14 cellular contexts compared by ENCODE assay signal in genomic region chr10:129786216-129786615, GRCh38.
A peak's percentile ranks its signal among the peaks of the same experiment; 100 is the strongest.
DNase-seq lines count a peak whose midpoint lies in the region; ATAC-seq, FAIRE-seq and TF ChIP-seq lines count a peak whose summit lies in the region.
"Had no signal": no experiment of that assay in that cellular context is flagged by ENCODE, and none has a peak within 500 bp of the region (broad histone marks: within the 10 kb centered on the region; RNA-seq: fewer than 3 reads in every experiment).

No MANE protein-coding gene starts in this region.

- TF ChIP-seq POLR2A in HepG2 (IDR thresholded peaks at IDR 0.05; ENCODE audit: insufficient read depth in 1 of 2, low read depth in 2 of 2, low read length in 2 of 2): no peak
- TF ChIP-seq POLR2A in right lobe of liver (IDR thresholded peaks at IDR 0.05): no peak

- H3K36me3 ChIP-seq in HepG2 (replicated peaks in 1 of 2; ENCODE audit: control insufficient read depth in 1 of 2, insufficient read depth in 2 of 2, low read length in 2 of 2) (no peaks in the 10 kb centered on the region), right lobe of liver (no peaks in the 10 kb centered on the region), endodermal cell (ENCODE audit: control insufficient read depth, insufficient read depth, low read length) (no peaks in the 10 kb centered on the region), osteoblast (ENCODE audit: insufficient read depth, low read length) (no peaks in the 10 kb centered on the region), mucosa of descending colon (ENCODE audit: low read depth) (no peaks in the 10 kb centered on the region)
- H3K36me3 ChIP-seq: HAP-1 had no signal

- in situ Hi-C loops in HepG2 (cut with HindIII; ENCODE audit: extremely low pct_ligation_motif_present, low pct_unique_long_range_greater_than_20kb): no loop called here

- H3K9me3 Mint-ChIP-seq in endodermal cell: peaks cover 9% of the 10 kb centered on the region
- H3K9me3 Mint-ChIP-seq in stimulated activated naive B cell treated with anti-CD40 and anti-IgM and Interleukin-4, amounts not matched to agents 10 μg/mL and 1 μg/mL and 100 μg/mL, for 72 hours: peaks cover 9 to 14% of the 10 kb centered on the region in 2 donors

- WGBS in HepG2 (ENCODE audit: low lambda C conversion rate): 56% methylated on average over 10 of the region's 10 CpGs
- 76% methylated on average over 10 of the region's 10 CpGs for WGBS in right lobe of liver (ENCODE audit: insufficient coverage, low coverage, low lambda C conversion rate, missing lambda C conversion rate)
- 78 to 97% methylated on average over 6 to 10 of the region's 10 CpGs for WGBS in endodermal cell (ENCODE audit: insufficient coverage in 1 of 2, insufficient read length in 1 of 2), 2 experiments

- no peaks in the 10 kb centered on the region for H3K4me1 ChIP-seq in HepG2 (ENCODE audit: insufficient read depth, low read length)
- no peaks in the 10 kb centered on the region for H3K4me1 ChIP-seq in right lobe of liver
- H3K4me1 ChIP-seq in endodermal cell (ENCODE audit: control insufficient read depth, insufficient read depth, low read length): no peaks in the 10 kb centered on the region
- peaks cover 7% of the 10 kb centered on the region for H3K4me1 ChIP-seq in osteoblast (ENCODE audit: insufficient read depth, low read length)
- no peaks in the 10 kb centered on the region for H3K4me1 ChIP-seq in mucosa of descending colon (ENCODE audit: low read depth)
- H3K4me1 ChIP-seq: A549, HAP-1 had no signal

- POLR2A ChIA-PET in HepG2 (lab: Yijun Ruan, JAX): no interaction called here

- peaks cover 9% of the 10 kb centered on the region for H3K36me3 Mint-ChIP-seq in endodermal cell (ENCODE audit: low read depth)
- peaks cover 9% of the 10 kb centered on the region in 2 donors for H3K36me3 Mint-ChIP-seq in stimulated activated naive B cell treated with anti-CD40 and anti-IgM and Interleukin-4, amounts not matched to agents 10 μg/mL and 1 μg/mL and 100 μg/mL, for 72 hours
- H3K36me3 Mint-ChIP-seq: CD14-positive monocyte; CD8-positive, alpha-beta T cell had no signal

- H3K27me3 Mint-ChIP-seq in endodermal cell (ENCODE audit: insufficient read depth): no peaks in the 10 kb centered on the region
- no peaks in the 10 kb centered on the region for H3K27me3 Mint-ChIP-seq in stimulated activated naive B cell treated with anti-CD40 and anti-IgM and Interleukin-4, amounts not matched to agents 10 μg/mL and 1 μg/mL and 100 μg/mL, for 72 hours

- intact Hi-C loops in HepG2 (cut with micrococcal nuclease; ENCODE audit: unreplicated experiment) (no loop called here), right lobe of liver (cut with DNase I) (no loop called here), mucosa of descending colon (cut with DNase I, micrococcal nuclease) (no loop called here)

- H3K9ac ChIP-seq in HepG2 (ENCODE audit: insufficient read depth, low read depth, low read length) (no peak overlapping the region), endodermal cell (ENCODE audit: extremely low read depth, low read length, poor library complexity, severe bottlenecking) (no peak overlapping the region)

- no peaks in the 10 kb centered on the region for H3K27me3 ChIP-seq in HepG2 (ENCODE audit: control insufficient read depth in 1 of 2, insufficient read depth in 2 of 2, low read length in 2 of 2)
- no peaks in the 10 kb centered on the region for H3K27me3 ChIP-seq in right lobe of liver
- no peaks in the 10 kb centered on the region for H3K27me3 ChIP-seq in endodermal cell (ENCODE audit: control insufficient read depth, insufficient read depth, low read length, poor library complexity, severe bottlenecking)
- no peaks in the 10 kb centered on the region for H3K27me3 ChIP-seq in osteoblast (ENCODE audit: insufficient read depth, low read length)

- FAIRE-seq in HepG2 (lab: Jason Lieb, UNC): no peak
- FAIRE-seq: A549, H1 had no signal

- H3K4me3 ChIP-seq in HepG2 (replicated peaks in 1 of 3; ENCODE audit: insufficient read depth in 1 of 3, low read depth in 2 of 3, low read length in 3 of 3) (no peak overlapping the region), right lobe of liver (no peak overlapping the region), endodermal cell (ENCODE audit: low read length) (no peak overlapping the region), osteoblast (ENCODE audit: insufficient read depth, low read length) (no peak overlapping the region), mucosa of descending colon (no peak overlapping the region)
- H3K4me3 ChIP-seq: A549, HAP-1 had no signal

- no peak overlapping the region for H3K27ac Mint-ChIP-seq in endodermal cell
- H3K27ac Mint-ChIP-seq in stimulated activated naive B cell treated with anti-CD40 and anti-IgM and Interleukin-4, amounts not matched to agents 10 μg/mL and 1 μg/mL and 100 μg/mL, for 72 hours: no peak overlapping the region
- H3K27ac Mint-ChIP-seq: CD8-positive, alpha-beta T cell had no signal

- H4K20me1 ChIP-seq in HepG2 (ENCODE audit: insufficient read depth, low read length) (no peaks in the 10 kb centered on the region), osteoblast (ENCODE audit: insufficient read depth, low read length) (no peaks in the 10 kb centered on the region)

- TF ChIP-seq CTCF in HepG2 (CRISPR knock-in tag; IDR thresholded peaks at IDR 0.05): no peak
- no peak for TF ChIP-seq CTCF in right lobe of liver (IDR thresholded peaks at IDR 0.05)
- TF ChIP-seq CTCF in endodermal cell (conservative IDR thresholded peaks at IDR 0.05): peak; percentile 5
- no peak for TF ChIP-seq CTCF in osteoblast (IDR thresholded peaks at IDR 0.05; ENCODE audit: extremely low read depth, low read depth, low read length)
- no peak for TF ChIP-seq CTCF in mucosa of descending colon (IDR thresholded peaks at IDR 0.05)

- no peak for TF ChIP-seq EP300 in HepG2 (IDR thresholded peaks at IDR 0.05; ENCODE audit: low read depth in 2 of 2, low read length in 2 of 2)
- no peak for TF ChIP-seq EP300 in HepG2 (CRISPR knock-in tag; IDR thresholded peaks at IDR 0.05; ENCODE audit: borderline replicate concordance)

- ATAC-seq in HepG2 (peak; percentile 30), right lobe of liver (no peak), mucosa of descending colon (no peak)
- no peak for ATAC-seq in stimulated activated naive B cell treated with anti-CD40 and anti-IgM and Interleukin-4, amounts not matched to agents 10 μg/mL and 1 μg/mL and 100 μg/mL, for 72 hours (replicated peaks)
- ATAC-seq: A549; CD8-positive, alpha-beta T cell had no signal

- H3K27ac ChIP-seq in HepG2 (ENCODE audit: extremely low read length, insufficient read depth, low read length) (no peak overlapping the region), right lobe of liver (no peak overlapping the region), endodermal cell (ENCODE audit: low read depth, low read length) (no peak overlapping the region), osteoblast (ENCODE audit: low read depth, low read length) (no peak overlapping the region)
- H3K27ac ChIP-seq: A549 had no signal

- no peak overlapping the region for H3K4me2 ChIP-seq in HepG2 (ENCODE audit: low read depth, low read length)
- H3K4me2 ChIP-seq in osteoblast (ENCODE audit: insufficient read depth, low read length): no peak overlapping the region
- H3K4me2 ChIP-seq: A549 had no signal

- H3K79me2 ChIP-seq in HepG2 (ENCODE audit: insufficient read depth, low read length) (no peaks in the 10 kb centered on the region), osteoblast (ENCODE audit: insufficient read depth, low read length) (no peaks in the 10 kb centered on the region)

- no peak for TF ChIP-seq RAD21 in HepG2 (CRISPR knock-in tag; IDR thresholded peaks at IDR 0.05)

- peaks cover 6% of the 10 kb centered on the region for H3K4me1 Mint-ChIP-seq in endodermal cell
- H3K4me1 Mint-ChIP-seq in stimulated activated naive B cell treated with anti-CD40 and anti-IgM and Interleukin-4, amounts not matched to agents 10 μg/mL and 1 μg/mL and 100 μg/mL, for 72 hours: no peaks in the 10 kb centered on the region

- no peak overlapping the region for H3K4me3 Mint-ChIP-seq in endodermal cell
- no peak overlapping the region for H3K4me3 Mint-ChIP-seq in stimulated activated naive B cell treated with anti-CD40 and anti-IgM and Interleukin-4, amounts not matched to agents 10 μg/mL and 1 μg/mL and 100 μg/mL, for 72 hours
- H3K4me3 Mint-ChIP-seq: CD14-positive monocyte; CD8-positive, alpha-beta T cell had no signal

- DNase-seq in HepG2 (ENCODE audit: low spot score) (no peak), right lobe of liver (no peak), endodermal cell (peak; percentile 41), osteoblast (ENCODE audit: insufficient read length, low spot score, missing footprints) (peak; percentile 51), mucosa of descending colon (no peak)
- DNase-seq in stimulated activated naive B cell treated with anti-CD40 and anti-IgM and Interleukin-4, amounts not matched to agents 10 μg/mL and 1 μg/mL and 100 μg/mL, for 72 hours: no peak
- DNase-seq in central memory CD4-positive, alpha-beta T cell: no peak
- DNase-seq: CD8-positive, alpha-beta T cell; DMS53; GF-D8 had no signal

- H2AFZ ChIP-seq in HepG2 (ENCODE audit: low read length) (no peak overlapping the region), osteoblast (ENCODE audit: low read length) (no peak overlapping the region)

- BruUV-seq in HepG2 (replicated peaks; lab: Mats Ljungman, UMichigan): no TSS peak

- CTCF ChIA-PET in HepG2 (lab: Yijun Ruan, JAX; ENCODE audit: low intra/inter-chr PET ratio, low total read pairs): no interaction called here

- no peaks in the 10 kb centered on the region for H3K9me3 ChIP-seq in HepG2 (ENCODE audit: low read length)
- H3K9me3 ChIP-seq in right lobe of liver: no peaks in the 10 kb centered on the region
- H3K9me3 ChIP-seq in endodermal cell (ENCODE audit: control insufficient read depth, low read length): no peaks in the 10 kb centered on the region
- no peaks in the 10 kb centered on the region for H3K9me3 ChIP-seq in osteoblast (ENCODE audit: low read depth, low read length)
- H3K9me3 ChIP-seq in mucosa of descending colon: no peaks in the 10 kb centered on the region
- H3K9me3 ChIP-seq: A549, HAP-1 had no signal

TF ChIP-seq in HepG2, 621 proteins besides CTCF, POLR2A, EP300 and RAD21 (continues in another document):
- TF ChIP-seq POLR2AphosphoS5 (IDR thresholded peaks at IDR 0.05; ENCODE audit: low read depth, low read length) (no peak), ZFYVE20 (CRISPR knock-in tag; IDR thresholded peaks at IDR 0.05; ENCODE audit: borderline replicate concordance, low read depth) (no peak), ZNF282 (IDR thresholded peaks at IDR 0.05; ENCODE audit: partially characterized antibody) (no peak), ZEB1 (IDR thresholded peaks at IDR 0.05; ENCODE audit: insufficient replicate concordance, low read depth) (no peak), HMGA1 (CRISPR knock-in tag; conservative IDR thresholded peaks at IDR 0.05) (no peak)

Comparison
In these comparisons a context has a peak if more than half of its experiments do, and no peak if none do; other contexts are left out.
1. DNase-seq: peak in endodermal cell (single experiment) and osteoblast (single experiment); none in HepG2 (single experiment), right lobe of liver (0 of 3), stimulated activated naive B cell treated with anti-CD40 and anti-IgM and Interleukin-4, amounts not matched to agents 10 μg/mL and 1 μg/mL and 100 μg/mL, for 72 hours (single experiment), central memory CD4-positive, alpha-beta T cell (single experiment) and mucosa of descending colon (0 of 3).